18 cellular contexts compared by ENCODE assay signal in genomic region chr18:37684590-37684989, GRCh38.
DNase-seq lines count a peak whose midpoint lies in the region; ATAC-seq, FAIRE-seq and TF ChIP-seq lines count a peak whose summit lies in the region.
"Had no signal": no experiment of that assay in that cellular context is flagged by ENCODE, and none has a peak within 500 bp of the region (broad histone marks: within the 10 kb centered on the region; RNA-seq: fewer than 3 reads in every experiment).

No MANE protein-coding gene starts in this region.

- H3K36me3 ChIP-seq in OCI-LY3 (replicated peaks; ENCODE audit: low read depth, low read length) (no peaks in the 10 kb centered on the region), keratinocyte (ENCODE audit: control insufficient read depth in 2 of 2, extremely low read depth in 1 of 2, insufficient read depth in 2 of 2, low read length in 2 of 2) (no peaks in the 10 kb centered on the region)
- H3K36me3 ChIP-seq: BLaER1 treated with 17β-estradiol and CSF1 and Interleukin-3, amounts not matched to agents 10 nM and 100 nM had no signal

- CTCF ChIA-PET in activated CD4-positive, alpha-beta T cell treated with anti-CD3 and anti-CD28 coated beads for 36 hours (lab: Charles Lee), result no interaction called here

- H4K91ac ChIP-seq in H9 (ENCODE audit: insufficient read length, low read depth, low read length), result no peak overlapping the region

- no peak overlapping the region for H2BK15ac ChIP-seq in H9 (ENCODE audit: low read depth, low read length)

- H3K27me3 ChIP-seq in H9 (ENCODE audit: insufficient read depth, low read length), result no peaks in the 10 kb centered on the region
- H3K27me3 ChIP-seq in OCI-LY3 (ENCODE audit: low read depth, low read length), result no peaks in the 10 kb centered on the region
- H3K27me3 ChIP-seq in keratinocyte (ENCODE audit: control insufficient read depth, extremely low read depth, insufficient read depth, low read length), result peaks cover 6% of the 10 kb centered on the region
- H3K27me3 ChIP-seq: BLaER1 treated with 17β-estradiol and CSF1 and Interleukin-3, amounts not matched to agents 10 nM and 100 nM had no signal

- no peak overlapping the region for H2BK120ac ChIP-seq in H9 (ENCODE audit: low read depth, low read length, poor library complexity, severe bottlenecking)

- no peak overlapping the region for H3K27ac Mint-ChIP-seq in H9
- H3K27ac Mint-ChIP-seq in activated CD4-positive, alpha-beta T cell treated with anti-CD3 and anti-CD28 coated beads for 36 hours, result no peak overlapping the region
- H3K27ac Mint-ChIP-seq: IgD-negative memory B cell had no signal

- FAIRE-seq in keratinocyte (lab: Jason Lieb, UNC), result no peak

- no peak overlapping the region for H3K4me3 Mint-ChIP-seq in H9
- H3K4me3 Mint-ChIP-seq in activated CD4-positive, alpha-beta T cell treated with anti-CD3 and anti-CD28 coated beads for 36 hours, result no peak overlapping the region
- H3K4me3 Mint-ChIP-seq: IgD-negative memory B cell had no signal

- TF ChIP-seq CTCF in H9 (conservative IDR thresholded peaks at IDR 0.05) (peak; percentile 54), OCI-LY3 (IDR thresholded peaks at IDR 0.05; ENCODE audit: low read depth, low read length) (peak; percentile 56), keratinocyte (optimal IDR thresholded peaks at IDR 0.05 in 1 of 3, IDR thresholded peaks at IDR 0.05 in 1 of 3, conservative IDR thresholded peaks at IDR 0.05 in 1 of 3; ENCODE audit: extremely low read depth in 1 of 3, insufficient read depth in 2 of 3, low read length in 3 of 3) (peak; percentile 22 to 33 (median 25))

- no peak overlapping the region for H3K18ac ChIP-seq in H9 (ENCODE audit: insufficient read length, low read depth, low read length)

- WGBS in H9 (ENCODE audit: extremely low coverage, insufficient read length, low lambda C conversion rate), result no CpG with 5 or more reads among the region's 3 CpGs

- no peak overlapping the region for H3K14ac ChIP-seq in H9 (ENCODE audit: insufficient read depth, low read length)

- no peak overlapping the region for H2AFZ ChIP-seq in H9 (ENCODE audit: low read length)
- peak overlapping the region; percentile 79; the same call in 1 of the 2 replicates for H2AFZ ChIP-seq in OCI-LY3 (ENCODE audit: low read depth, low read length)
- H2AFZ ChIP-seq in keratinocyte (ENCODE audit: control insufficient read depth, low read length), result no peak overlapping the region

- dilution Hi-C loops in keratinocyte (cut with MboI; ENCODE audit: extremely low pct_ligation_motif_present, low sequenced_read_pairs), result no loop called here

- no peak overlapping the region for H3K4ac ChIP-seq in H9 (ENCODE audit: low read depth, low read length)

- H2BK20ac ChIP-seq in H9 (ENCODE audit: low read depth, low read length, poor library complexity, severe bottlenecking), result no peak overlapping the region

- no peaks in the 10 kb centered on the region for H3K79me1 ChIP-seq in H9 (ENCODE audit: insufficient read depth, low read depth, low read length, poor library complexity, severe bottlenecking)

- intact Hi-C loops in activated CD4-positive, alpha-beta T cell treated with anti-CD3 and anti-CD28 coated beads for 36 hours (cut with DNase I, micrococcal nuclease), result no loop called here

- H2AK5ac ChIP-seq in H9 (ENCODE audit: insufficient read length, low read length), result no peak overlapping the region

- no peaks in the 10 kb centered on the region; a peak in 1 of 5 replicates for H3K9me3 Mint-ChIP-seq in H9
- no peaks in the 10 kb centered on the region for H3K9me3 Mint-ChIP-seq in activated CD4-positive, alpha-beta T cell treated with anti-CD3 and anti-CD28 coated beads for 36 hours (ENCODE audit: low read depth)

- H3K79me2 ChIP-seq in H9 (ENCODE audit: insufficient read depth, low read length), result 0 out of 2 replicates have a peak, but pooled peaks cover 1% of the 10 kb centered on the region
- no peaks in the 10 kb centered on the region for H3K79me2 ChIP-seq in OCI-LY3 (ENCODE audit: low read length)
- no peaks in the 10 kb centered on the region for H3K79me2 ChIP-seq in keratinocyte (ENCODE audit: control insufficient read depth, insufficient read depth, low read length)

- H3K4me1 Mint-ChIP-seq in H9, result peaks cover 0 to 2% of the 10 kb centered on the region in 2 experiments; a peak in 3 of 4 replicates
- H3K4me1 Mint-ChIP-seq in activated CD4-positive, alpha-beta T cell treated with anti-CD3 and anti-CD28 coated beads for 36 hours, result no peaks in the 10 kb centered on the region
- H3K4me1 Mint-ChIP-seq: IgD-negative memory B cell had no signal

- H4K20me1 ChIP-seq in H9 (ENCODE audit: control insufficient read depth, insufficient read depth, insufficient read length) (no peaks in the 10 kb centered on the region), OCI-LY3 (ENCODE audit: insufficient read depth, low read length) (no peaks in the 10 kb centered on the region), keratinocyte (ENCODE audit: control insufficient read depth, extremely low read depth, insufficient read depth, low read length) (no peaks in the 10 kb centered on the region)
- H4K20me1 ChIP-seq: BLaER1 treated with 17β-estradiol and CSF1 and Interleukin-3, amounts not matched to agents 10 nM and 100 nM had no signal

- POLR2A ChIA-PET in activated CD4-positive, alpha-beta T cell treated with anti-CD3 and anti-CD28 coated beads for 36 hours (lab: Charles Lee), result no interaction called here

- H2BK12ac ChIP-seq in H9 (ENCODE audit: insufficient read length, low read depth, low read length), result no peak overlapping the region

- peaks cover 9% of the 10 kb centered on the region for H3K27me3 Mint-ChIP-seq in H9 (ENCODE audit: low read depth)
- peaks cover 10% of the 10 kb centered on the region for H3K27me3 Mint-ChIP-seq in activated CD4-positive, alpha-beta T cell treated with anti-CD3 and anti-CD28 coated beads for 36 hours

- no peak overlapping the region for H3K9ac ChIP-seq in H9 (ENCODE audit: extremely low read depth, insufficient read length, low read length)
- no peak overlapping the region for H3K9ac ChIP-seq in OCI-LY3 (ENCODE audit: low read length)
- no peak overlapping the region for H3K9ac ChIP-seq in keratinocyte (ENCODE audit: control insufficient read depth, extremely low read depth, insufficient read depth, low read length)
- H3K9ac ChIP-seq: BLaER1 treated with 17β-estradiol and CSF1 and Interleukin-3, amounts not matched to agents 10 nM and 100 nM; SK-N-SH had no signal

- ATAC-seq in activated CD4-positive, alpha-beta T cell treated with anti-CD3 and anti-CD28 coated beads for 36 hours, result no peak
- ATAC-seq: Panc1 had no signal

- H3K23me2 ChIP-seq in H9 (ENCODE audit: insufficient read length, low read depth, low read length, poor library complexity, severe bottlenecking), result no peaks in the 10 kb centered on the region

- no peak overlapping the region for H4K8ac ChIP-seq in H9 (replicated peaks; ENCODE audit: insufficient read length, low read depth, low read length)

- H3K56ac ChIP-seq in H9 (ENCODE audit: insufficient read length, low read depth, low read length), result no peak overlapping the region

- no peak overlapping the region for H4K5ac ChIP-seq in H9 (ENCODE audit: insufficient read length, low read depth, low read length)

- no peaks in the 10 kb centered on the region for H3K9me1 ChIP-seq in keratinocyte (ENCODE audit: control insufficient read depth, extremely low read depth, insufficient read depth, low read length)

- H3K27ac ChIP-seq in H9 (ENCODE audit: insufficient read length, low read depth, low read length), result no peak overlapping the region
- no peak overlapping the region for H3K27ac ChIP-seq in OCI-LY3 (ENCODE audit: low read length)
- no peak overlapping the region for H3K27ac ChIP-seq in keratinocyte (ENCODE audit: control insufficient read depth, insufficient read depth, low read length)
- H3K27ac ChIP-seq: 22Rv1; BLaER1 treated with 17β-estradiol and CSF1 and Interleukin-3, amounts not matched to agents 10 nM and 100 nM had no signal

- H3K4me3 ChIP-seq in OCI-LY3 (ENCODE audit: low read length), result no peak overlapping the region
- no peak overlapping the region for H3K4me3 ChIP-seq in keratinocyte (ENCODE audit: control insufficient read depth in 2 of 3, extremely low read depth in 1 of 3, insufficient read depth in 2 of 3, low read depth in 1 of 3, low read length in 3 of 3)
- H3K4me3 ChIP-seq: BLaER1 treated with 17β-estradiol and CSF1 and Interleukin-3, amounts not matched to agents 10 nM and 100 nM had no signal

- H3K23ac ChIP-seq in H9 (ENCODE audit: insufficient read length, low read depth, low read length), result no peak overlapping the region

- no peaks in the 10 kb centered on the region for H3K36me3 Mint-ChIP-seq in H9 (ENCODE audit: insufficient read depth in 1 of 3, low read depth in 3 of 3)
- no peaks in the 10 kb centered on the region for H3K36me3 Mint-ChIP-seq in activated CD4-positive, alpha-beta T cell treated with anti-CD3 and anti-CD28 coated beads for 36 hours (ENCODE audit: low read depth)
- H3K36me3 Mint-ChIP-seq: IgD-negative memory B cell had no signal

- H3K4me2 ChIP-seq in H9 (ENCODE audit: insufficient read depth, insufficient read length, low read length) (no peak overlapping the region), OCI-LY3 (ENCODE audit: low read length) (no peak overlapping the region), keratinocyte (ENCODE audit: control insufficient read depth, extremely low read depth, insufficient read depth, low read depth, low read length) (no peak overlapping the region)
- H3K4me2 ChIP-seq: SK-N-SH had no signal

- H3K9me3 ChIP-seq in H9 (ENCODE audit: control insufficient read depth, low read depth, low read length) (no peaks in the 10 kb centered on the region), OCI-LY3 (ENCODE audit: insufficient read depth, low read length) (no peaks in the 10 kb centered on the region), keratinocyte (ENCODE audit: control insufficient read depth, low read depth, low read length) (no peaks in the 10 kb centered on the region)
- H3K9me3 ChIP-seq: BLaER1 treated with 17β-estradiol and CSF1 and Interleukin-3, amounts not matched to agents 10 nM and 100 nM; SK-N-SH had no signal

- DNase-seq in DMS 273 (lab: John Stamatoyannopoulos, UW; ENCODE audit: unreplicated experiment) (peak; percentile 17), DMS 273 treated with DMSO at 0.1 percent for 48 hours (lab: John Stamatoyannopoulos, UW) (no peak), H9 (peak; percentile 33), keratinocyte (ENCODE audit: low read depth, low spot score) (no peak), NCI-H2196 treated with DMSO at 0.1 percent for 48 hours (lab: John Stamatoyannopoulos, UW; ENCODE audit: unreplicated experiment) (no peak)
- no peak for DNase-seq in activated CD4-positive, alpha-beta T cell treated with anti-CD3 and anti-CD28 coated beads for 36 hours
- no peak for DNase-seq in effector CD8-positive, alpha-beta T cell (lab: John Stamatoyannopoulos, UW)
- DNase-seq: DMS153, NCI-H1048, NCI-H187 treated with DMSO at 0.1 percent for 48 hours, Right ventricle myocardium superior, SK-N-SH, T-helper 1 cell had no signal

- no peak overlapping the region for H3T11ph ChIP-seq in H9 (ENCODE audit: low read length)

- no peak overlapping the region for H2BK5ac ChIP-seq in H9 (ENCODE audit: insufficient read length, low read length)

- H3K4me1 ChIP-seq in H9 (ENCODE audit: insufficient read depth, low read length) (no peaks in the 10 kb centered on the region; the same call in 1 of the 2 replicates), OCI-LY3 (ENCODE audit: low read length) (no peaks in the 10 kb centered on the region), keratinocyte (ENCODE audit: control insufficient read depth, extremely low read depth, insufficient read depth, low read length) (no peaks in the 10 kb centered on the region)

Comparison
In these comparisons a context has a peak if more than half of its experiments do, and no peak if none do; other contexts are left out.
1. DNase-seq: peak in DMS 273 (single experiment) and H9 (single experiment); none in DMS 273 treated with DMSO at 0.1 percent for 48 hours (single experiment), keratinocyte (single experiment), activated CD4-positive, alpha-beta T cell treated with anti-CD3 and anti-CD28 coated beads for 36 hours (single experiment), NCI-H2196 treated with DMSO at 0.1 percent for 48 hours (single experiment) and effector CD8-positive, alpha-beta T cell (single experiment).
2. Peak in every context shown above with its lines, with median percentiles within 50 percentile points of each other: CTCF ChIP-seq.